ENCODE assay signal across 18 cellular contexts in the genomic region with DNA sequence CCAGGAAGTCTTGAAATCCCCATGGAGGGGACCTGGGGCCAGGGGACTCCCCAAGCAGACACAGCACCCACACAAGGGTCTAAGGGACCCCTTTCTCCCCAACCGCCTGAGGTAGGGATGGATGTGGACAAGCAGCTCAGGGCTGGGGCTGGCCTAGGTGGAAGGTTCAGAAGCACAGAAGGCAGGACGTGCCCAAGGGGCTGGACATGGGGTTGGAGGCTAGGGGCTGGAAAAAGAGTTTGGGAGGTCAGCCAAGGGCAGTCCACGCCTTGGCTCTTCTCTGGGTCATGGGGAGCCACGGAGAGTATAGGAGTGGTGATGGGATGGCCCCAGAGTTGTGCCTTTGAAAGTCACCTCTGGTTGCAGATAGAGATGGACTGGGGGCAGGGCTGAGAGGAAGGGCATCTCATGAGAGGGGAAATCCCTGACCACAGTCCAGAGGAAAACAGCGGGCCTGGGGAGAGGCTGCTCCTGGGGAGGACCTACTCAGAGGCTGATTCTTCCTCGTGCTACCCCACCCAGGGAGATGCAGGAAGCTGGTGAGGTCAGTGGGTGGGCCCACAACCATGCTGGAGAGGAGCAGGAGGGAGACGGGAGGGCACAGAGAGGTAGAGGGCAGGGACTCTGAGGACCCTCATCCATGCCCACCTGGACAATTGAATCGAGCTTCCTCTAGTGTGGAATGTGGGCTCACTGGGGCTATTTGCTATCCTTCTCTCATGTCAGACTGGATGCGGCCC. TPM values are rescaled to one million over a fixed set of nuclear protein-coding genes. Genes with fewer than 3 reads are reported as not detected.
A peak's percentile ranks its signal among the peaks of the same experiment; 100 is the strongest.
DNase-seq lines count a peak whose midpoint lies in the region; ATAC-seq and TF ChIP-seq lines count a peak whose summit lies in the region.
"Had no signal": no experiment of that assay in that cellular context is flagged by ENCODE, and none has a peak within 500 bp of the region (broad histone marks: within the 10 kb centered on the region; RNA-seq: fewer than 3 reads in every experiment).

No MANE protein-coding gene starts in this region.

- H3K4me3 ChIP-seq in H7 (ENCODE audit: insufficient read depth, low read depth, low read length): no peak overlapping the region

- H3K36me3 Mint-ChIP-seq in nephron progenitor cell (ENCODE audit: low read depth): no peaks in the 10 kb centered on the region
- H3K36me3 Mint-ChIP-seq: CD8-positive, alpha-beta memory T cell; IgD-negative memory B cell had no signal

- no peak for TF ChIP-seq CTCF in nephron progenitor cell (IDR thresholded peaks at IDR 0.05)

- H3K4me1 Mint-ChIP-seq in nephron progenitor cell: peaks cover 56% of the 10 kb centered on the region
- H3K4me1 Mint-ChIP-seq: IgD-negative memory B cell had no signal

- H3K4me3 Mint-ChIP-seq in nephron progenitor cell: no peak overlapping the region
- H3K4me3 Mint-ChIP-seq: CD8-positive, alpha-beta memory T cell; IgD-negative memory B cell had no signal

- H3K36me3 ChIP-seq in H7 (replicated peaks; ENCODE audit: control insufficient read depth, insufficient read depth, low read length): no peaks in the 10 kb centered on the region

- peak overlapping the region; percentile 3 for H3K27ac Mint-ChIP-seq in nephron progenitor cell

- H3K9me3 Mint-ChIP-seq in nephron progenitor cell: peaks cover under 1% of the 10 kb centered on the region
- H3K9me3 Mint-ChIP-seq: CD8-positive, alpha-beta memory T cell; IgD-negative memory B cell had no signal

- DNase-seq in 8988T: peak; percentile 13
- DNase-seq in H7: peak; percentile 22
- peak; percentile 30 for DNase-seq in glomerular visceral epithelial cell (ENCODE audit: extremely low spot score)
- no peak for DNase-seq in nephron progenitor cell
- DNase-seq in Ammon's horn (ENCODE audit: low spot score): no peak
- DNase-seq in DMS79 (lab: John Stamatoyannopoulos, UW): no peak
- DNase-seq in anterior cingulate cortex (lab: John Stamatoyannopoulos, UW): no peak
- DNase-seq: EL, HCEC 1CT, NCI-H1417, NCI-H2029, NCI-H524 had no signal

- peaks cover 43% of the 10 kb centered on the region for H3K27me3 Mint-ChIP-seq in nephron progenitor cell (ENCODE audit: low read depth, poor library complexity)

- peaks cover 32% of the 10 kb centered on the region for H3K27me3 ChIP-seq in H7 (ENCODE audit: control insufficient read depth, insufficient read depth, low read length)

- no peak for ATAC-seq in GM21576 (IDR thresholded peaks at IDR 0.05; ENCODE audit: unreplicated experiment)

RNA-seq across cellular contexts. Expression of a gene that starts 2.5 kb away (rescaled TPM):
- 0.97 and 2.4 TPM in 2 replicates for total RNA-seq in H7 (2014; rRNA removed; shearing (Covaris generic))
- total RNA-seq: A673; CD8-positive, alpha-beta memory T cell; HT-29; LHCN-M2 had no signal

RNA-seq across cellular contexts. Expression of a gene that starts 17.6 kb away (rescaled TPM):
- total RNA-seq in H7 (2014; rRNA removed; shearing (Covaris generic)): not detected in 2 replicates
- total RNA-seq: A673, HT-29, LHCN-M2 had no signal

RNA-seq across cellular contexts. Expression of a gene that starts 37.6 kb away (rescaled TPM):
- 90.8 and 107 TPM in 2 replicates for total RNA-seq in H7 (2014; rRNA removed; shearing (Covaris generic))

RNA-seq across cellular contexts. Expression of a gene that starts 48.2 kb away (rescaled TPM):
- 3.3 and 5.5 TPM in 2 replicates for total RNA-seq in H7 (2014; rRNA removed; shearing (Covaris generic))
- total RNA-seq: A673; CD8-positive, alpha-beta memory T cell; HT-29 had no signal

RNA-seq across cellular contexts. Expression of a gene that starts 51.3 kb away (rescaled TPM):
- 0.11 and 0.94 TPM in 2 replicates for total RNA-seq in H7 (2014; rRNA removed; shearing (Covaris generic))

Comparison
In these comparisons a context has a peak if more than half of its experiments do, and no peak if none do; other contexts are left out.
1. DNase-seq: peak in 8988T (single experiment), H7 (single experiment) and glomerular visceral epithelial cell (single experiment); none in nephron progenitor cell (single experiment), Ammon's horn (single experiment), DMS79 (single experiment) and anterior cingulate cortex (0 of 58).